In genomic region chr7:103314849-103315248, GRCh38 we compare ENCODE assay signal across 23 cellular contexts.
"Had no signal": no experiment of that assay in that cellular context is flagged by ENCODE, and none has a peak within 500 bp of the region (broad histone marks: within the 10 kb centered on the region; RNA-seq: fewer than 3 reads in every experiment).

No MANE protein-coding gene starts in this region.

- FAIRE-seq: colon had no signal

- DNase-seq: activated B cell treated with CpG ODN at 0.5 μM for 24 hours; activated CD4-positive, alpha-beta T cell treated with anti-CD3 and anti-CD28 coated beads, Interleukin-2, amount 10 ng/mL, durations not matched to agents 24 days and 14 days; activated naive CD8-positive, alpha-beta T cell treated with anti-CD3 and anti-CD28 coated beads, Interleukin-2, amount 10 ng/mL, durations not matched to agents 7 days and 5 days; caudate nucleus; dorsolateral prefrontal cortex; erythroblast; heart left ventricle; left ventricle myocardium superior; stimulated activated CD4-positive, alpha-beta T cell treated with anti-CD3 and anti-CD28 coated beads, Interleukin-12 subunit alpha, Interleukin-12 subunit beta, amount 100 ng/mL, for 4 hours; stimulated activated CD4-positive, alpha-beta T cell treated with anti-CD3 and anti-CD28 coated beads, Interleukin-1b, Interleukin-23, amount 100 ng/mL, for 48 hours; stimulated activated CD8-positive, alpha-beta memory T cell treated with anti-CD3 and anti-CD28 coated beads, Interleukin-4, amount 100 ng/mL, for 48 hours; stimulated activated naive CD8-positive, alpha-beta T cell treated with anti-CD3 and anti-CD28 coated beads, Interleukin-15, amount 100 ng/mL, for 72 hours; transverse colon; uterus had no signal

- ATAC-seq: gastroesophageal sphincter; heart left ventricle; left ventricle myocardium superior; stimulated activated naive CD8-positive, alpha-beta T cell treated with anti-CD3 and anti-CD28 coated beads, Interleukin-15, amount 100 ng/mL, for 72 hours had no signal

- H3K27me3 ChIP-seq: dorsolateral prefrontal cortex, gastroesophageal sphincter, heart left ventricle, right atrium auricular region, suprapubic skin, transverse colon had no signal

- H3K9me3 Mint-ChIP-seq: activated B cell treated with CpG ODN at 0.5 μM for 24 hours; activated CD4-positive, alpha-beta T cell treated with anti-CD3 and anti-CD28 coated beads, Interleukin-2, amount 10 ng/mL, durations not matched to agents 24 days and 14 days; activated naive CD8-positive, alpha-beta T cell treated with anti-CD3 and anti-CD28 coated beads, Interleukin-2, amount 10 ng/mL, durations not matched to agents 7 days and 5 days; activated T-helper 2 cell treated with anti-CD3 and anti-CD28 coated beads, Interferon-gamma antibody, Interleukin-2, Interleukin-4, amounts not matched to agents 10 μg/mL and 5 μg/mL and 100 μg/mL, durations not matched to agents 14 hours and 24 hours and 36 hours; brain; memory B cell; stimulated activated naive CD8-positive, alpha-beta T cell treated with anti-CD3 and anti-CD28 coated beads, Interleukin-15, amount 100 ng/mL, for 72 hours had no signal

- H3K9me3 ChIP-seq: gastroesophageal sphincter, heart left ventricle, prostate gland, right atrium auricular region, suprapubic skin, transverse colon, uterus had no signal

- H3K4me3 Mint-ChIP-seq: activated B cell treated with CpG ODN at 0.5 μM for 24 hours; activated CD4-positive, alpha-beta T cell treated with anti-CD3 and anti-CD28 coated beads, Interleukin-2, amount 10 ng/mL, durations not matched to agents 24 days and 14 days; activated naive CD8-positive, alpha-beta T cell treated with anti-CD3 and anti-CD28 coated beads, Interleukin-2, amount 10 ng/mL, durations not matched to agents 7 days and 5 days; brain; memory B cell; stimulated activated naive CD8-positive, alpha-beta T cell treated with anti-CD3 and anti-CD28 coated beads, Interleukin-15, amount 100 ng/mL, for 72 hours had no signal

- H3K27ac Mint-ChIP-seq: activated B cell treated with CpG ODN at 0.5 μM for 24 hours; activated CD4-positive, alpha-beta T cell treated with anti-CD3 and anti-CD28 coated beads, Interleukin-2, amount 10 ng/mL, durations not matched to agents 24 days and 14 days; activated naive CD8-positive, alpha-beta T cell treated with anti-CD3 and anti-CD28 coated beads, Interleukin-2, amount 10 ng/mL, durations not matched to agents 7 days and 5 days; activated T-helper 2 cell treated with anti-CD3 and anti-CD28 coated beads, Interferon-gamma antibody, Interleukin-2, Interleukin-4, amounts not matched to agents 10 μg/mL and 5 μg/mL and 100 μg/mL, durations not matched to agents 14 hours and 24 hours and 36 hours; brain had no signal

- H3K4me1 ChIP-seq: gastroesophageal sphincter, prostate gland, right atrium auricular region, suprapubic skin, transverse colon, uterus had no signal

- H3K4me1 Mint-ChIP-seq: brain; stimulated activated naive CD8-positive, alpha-beta T cell treated with anti-CD3 and anti-CD28 coated beads, Interleukin-15, amount 100 ng/mL, for 72 hours had no signal

- H3K36me3 ChIP-seq: uterus had no signal

- H3K27me3 Mint-ChIP-seq: activated B cell treated with CpG ODN at 0.5 μM for 24 hours; activated CD4-positive, alpha-beta T cell treated with anti-CD3 and anti-CD28 coated beads, Interleukin-2, amount 10 ng/mL, durations not matched to agents 24 days and 14 days; activated naive CD8-positive, alpha-beta T cell treated with anti-CD3 and anti-CD28 coated beads, Interleukin-2, amount 10 ng/mL, durations not matched to agents 7 days and 5 days; brain; memory B cell; stimulated activated naive CD8-positive, alpha-beta T cell treated with anti-CD3 and anti-CD28 coated beads, Interleukin-15, amount 100 ng/mL, for 72 hours had no signal

- H3K4me3 ChIP-seq: dorsolateral prefrontal cortex, gastroesophageal sphincter, heart left ventricle, prostate gland, right atrium auricular region, SK-N-MC, suprapubic skin, transverse colon, uterus had no signal

- H3K27ac ChIP-seq: gastroesophageal sphincter, prostate gland, right atrium auricular region, suprapubic skin, transverse colon, uterus had no signal
